ENCODE assay signal across 22 cellular contexts in the genomic region with DNA sequence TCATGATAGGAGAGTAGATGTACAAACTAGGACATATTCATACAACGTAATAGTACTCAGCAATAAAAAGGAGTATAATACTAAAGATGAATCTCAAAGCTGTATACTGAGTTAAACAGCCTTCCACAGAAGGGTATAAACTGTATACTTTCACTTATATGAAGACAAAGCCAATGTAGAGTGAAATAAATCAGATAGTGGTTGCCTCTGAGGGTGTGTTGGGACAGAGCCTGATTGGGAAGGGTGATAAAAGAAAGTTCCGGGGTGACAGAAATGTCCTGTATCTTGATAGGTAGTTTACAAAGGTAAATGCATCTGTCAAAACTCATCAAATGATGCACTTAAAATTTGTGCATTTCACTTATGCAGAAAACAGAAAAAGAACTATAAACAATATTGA.
DNase-seq lines count a peak whose midpoint lies in the region; ATAC-seq, FAIRE-seq and TF ChIP-seq lines count a peak whose summit lies in the region.
"Had no signal": no experiment of that assay in that cellular context is flagged by ENCODE, and none has a peak within 500 bp of the region (broad histone marks: within the 10 kb centered on the region; RNA-seq: fewer than 3 reads in every experiment).

No MANE protein-coding gene starts in this region.

- no peak overlapping the region for H3K4me3 ChIP-seq in kidney (ENCODE audit: low read length in 2 of 2)
- H3K4me3 ChIP-seq: BLaER1, GM23248, hepatocyte, suprapubic skin had no signal

- DNase-seq in T-helper 1 cell (no peak), osteocyte (ENCODE audit: extremely low spot score, unreplicated experiment) (no peak), kidney (no peak)
- no peak for DNase-seq in central memory CD8-positive, alpha-beta T cell (ENCODE audit: low spot score in 2 of 2)
- DNase-seq: DMS79; endodermal cell; GM23248; IMR-90; midbrain; NCI-H187; NCI-H446 treated with DMSO at 0.1 percent for 48 hours; occipital lobe; stimulated activated CD4-positive, alpha-beta T cell treated with anti-CD3 and anti-CD28 coated beads, Interleukin-2, amount 100 ng/mL, for 48 hours; WERI-Rb-1 had no signal

- peak overlapping the region; percentile 94 for H3K27ac Mint-ChIP-seq in T-helper 1 cell treated with Interleukin-12 subunit alpha and Interleukin-12 subunit beta and Interleukin-4 antibody, amounts not matched to agents 30 μg/mL and 1 μg/mL, for 36 hours
- peak overlapping the region; percentile 96 for H3K27ac Mint-ChIP-seq in central memory CD8-positive, alpha-beta T cell (ENCODE audit: low read depth)
- peak overlapping the region; percentile 27 for H3K27ac Mint-ChIP-seq in osteocyte (ENCODE audit: unreplicated experiment)

- peaks cover 40% of the 10 kb centered on the region for H3K36me3 Mint-ChIP-seq in T-helper 1 cell treated with Interleukin-12 subunit alpha and Interleukin-12 subunit beta and Interleukin-4 antibody, amounts not matched to agents 30 μg/mL and 1 μg/mL, for 36 hours (ENCODE audit: low read depth)
- peaks cover 5% of the 10 kb centered on the region for H3K36me3 Mint-ChIP-seq in central memory CD8-positive, alpha-beta T cell (ENCODE audit: insufficient read depth)
- peaks cover 31% of the 10 kb centered on the region for H3K36me3 Mint-ChIP-seq in osteocyte (ENCODE audit: unreplicated experiment)

- FAIRE-seq in kidney (lab: Jason Lieb, UNC): no peak

- peaks cover 49% of the 10 kb centered on the region for H3K4me1 Mint-ChIP-seq in T-helper 1 cell treated with Interleukin-12 subunit alpha and Interleukin-12 subunit beta and Interleukin-4 antibody, amounts not matched to agents 30 μg/mL and 1 μg/mL, for 36 hours (ENCODE audit: low read depth)
- peaks cover 65% of the 10 kb centered on the region for H3K4me1 Mint-ChIP-seq in central memory CD8-positive, alpha-beta T cell
- H3K4me1 Mint-ChIP-seq in osteocyte (ENCODE audit: unreplicated experiment): peaks cover 27% of the 10 kb centered on the region

- intact Hi-C loops in kidney (cut with DNase I): no loop called here

- ATAC-seq in central memory CD8-positive, alpha-beta T cell (replicated peaks; ENCODE audit: extremely low read depth, poor library complexity, severe bottlenecking): no peak
- ATAC-seq in HG02623 (IDR thresholded peaks at IDR 0.05; ENCODE audit: unreplicated experiment): no peak
- ATAC-seq in HG03159 (IDR thresholded peaks at IDR 0.05; ENCODE audit: unreplicated experiment): no peak

- H3K9me3 ChIP-seq in KOPT-K1 (ENCODE audit: insufficient read depth, low read length, poor library complexity, severe bottlenecking): no peaks in the 10 kb centered on the region
- no peaks in the 10 kb centered on the region for H3K9me3 ChIP-seq in kidney (ENCODE audit: control insufficient read depth in 1 of 2, low read length in 2 of 2)
- H3K9me3 ChIP-seq: suprapubic skin had no signal

- peaks cover 51% of the 10 kb centered on the region for H3K36me3 ChIP-seq in KOPT-K1 (ENCODE audit: insufficient read depth, low read length)
- no peaks in the 10 kb centered on the region for H3K36me3 ChIP-seq in kidney (ENCODE audit: control insufficient read depth in 1 of 2, insufficient read depth in 2 of 2, low read length in 2 of 2)

- TF ChIP-seq CTCF in osteocyte (IDR thresholded peaks at IDR 0.05) (no peak), kidney (IDR thresholded peaks at IDR 0.05; ENCODE audit: borderline replicate concordance, extremely low read depth, insufficient read depth) (no peak)

- peaks cover 5% of the 10 kb centered on the region for H3K9me3 Mint-ChIP-seq in T-helper 1 cell treated with Interleukin-12 subunit alpha and Interleukin-12 subunit beta and Interleukin-4 antibody, amounts not matched to agents 30 μg/mL and 1 μg/mL, for 36 hours
- no peaks in the 10 kb centered on the region for H3K9me3 Mint-ChIP-seq in central memory CD8-positive, alpha-beta T cell
- no peaks in the 10 kb centered on the region for H3K9me3 Mint-ChIP-seq in osteocyte (ENCODE audit: unreplicated experiment)

- peak overlapping the region; percentile 85 for H3K27ac ChIP-seq in KOPT-K1 (ENCODE audit: low read depth, low read length, poor library complexity, severe bottlenecking)
- no peak overlapping the region for H3K27ac ChIP-seq in kidney (ENCODE audit: low read depth in 2 of 2, low read length in 2 of 2)
- H3K27ac ChIP-seq: 22Rv1, GM23248, hepatocyte, WERI-Rb-1 had no signal

- no peak overlapping the region for H3K9ac ChIP-seq in kidney (ENCODE audit: low read length in 2 of 2)

- peak overlapping the region; percentile 47 for H3K4me3 Mint-ChIP-seq in T-helper 1 cell treated with Interleukin-12 subunit alpha and Interleukin-12 subunit beta and Interleukin-4 antibody, amounts not matched to agents 30 μg/mL and 1 μg/mL, for 36 hours
- H3K4me3 Mint-ChIP-seq in central memory CD8-positive, alpha-beta T cell: peak overlapping the region; percentile 72
- H3K4me3 Mint-ChIP-seq in osteocyte (ENCODE audit: unreplicated experiment): no peak overlapping the region
- H3K4me3 Mint-ChIP-seq: endodermal cell had no signal

- H3K4me1 ChIP-seq in kidney (ENCODE audit: control insufficient read depth in 1 of 2, insufficient read depth in 1 of 2, low read depth in 1 of 2, low read length in 2 of 2): peaks cover 8 to 9% of the 10 kb centered on the region in 2 donors

- H3K27me3 Mint-ChIP-seq in T-helper 1 cell treated with Interleukin-12 subunit alpha and Interleukin-12 subunit beta and Interleukin-4 antibody, amounts not matched to agents 30 μg/mL and 1 μg/mL, for 36 hours (ENCODE audit: low read depth): no peaks in the 10 kb centered on the region
- no peaks in the 10 kb centered on the region for H3K27me3 Mint-ChIP-seq in central memory CD8-positive, alpha-beta T cell
- no peaks in the 10 kb centered on the region for H3K27me3 Mint-ChIP-seq in osteocyte (ENCODE audit: unreplicated experiment)

Comparison
In these comparisons a context has a peak if more than half of its experiments do, and no peak if none do; other contexts are left out.
1. H3K27ac Mint-ChIP-seq: peak in every context shown above with its lines; median percentile 96 in central memory CD8-positive, alpha-beta T cell; 94 in T-helper 1 cell treated with Interleukin-12 subunit alpha and Interleukin-12 subunit beta and Interleukin-4 antibody, amounts not matched to agents 30 μg/mL and 1 μg/mL, for 36 hours; 27 in osteocyte.